17 cellular contexts compared by ENCODE assay signal in genomic region chr10:123236122-123236521, GRCh38.
A peak's percentile ranks its signal among the peaks of the same experiment; 100 is the strongest.
DNase-seq lines count a peak whose midpoint lies in the region; ATAC-seq and TF ChIP-seq lines count a peak whose summit lies in the region.
"Had no signal": no experiment of that assay in that cellular context is flagged by ENCODE, and none has a peak within 500 bp of the region (broad histone marks: within the 10 kb centered on the region; RNA-seq: fewer than 3 reads in every experiment).

No MANE protein-coding gene starts in this region.

- H3K4me1 ChIP-seq in DND-41 (ENCODE audit: insufficient read depth, low read length) (peaks cover 7% of the 10 kb centered on the region), vagina (no peaks in the 10 kb centered on the region)

- no peak for DNase-seq in DND-41
- peak; percentile 79 for DNase-seq in NCI-H82 (lab: John Stamatoyannopoulos, UW)
- peak; percentile 13 for DNase-seq in fibroblast of pulmonary artery (ENCODE audit: low read depth)
- no peak for DNase-seq in vagina (ENCODE audit: extremely low spot score in 2 of 2)
- DNase-seq in activated CD8-positive, alpha-beta memory T cell treated with anti-CD3 and anti-CD28 coated beads, Interleukin-2, amount 10 ng/mL, durations not matched to agents 7 days and 5 days = no peak
- no peak for DNase-seq in middle frontal gyrus (ENCODE audit: extremely low spot score, low spot score)
- DNase-seq: activated CD4-positive, alpha-beta T cell treated with anti-CD3 and anti-CD28 coated beads, Interleukin-2, amount 50 U/mL, for 4 hours; amniotic stem cell; CD8-positive, alpha-beta memory T cell; HFFc6; NCI-H1048; small intestine; stimulated activated naive CD8-positive, alpha-beta T cell treated with anti-CD3 and anti-CD28 coated beads, Interleukin-15, amount 100 ng/mL, for 72 hours; T-helper 2 cell had no signal

- CTCF ChIA-PET in activated CD8-positive, alpha-beta memory T cell treated with anti-CD3 and anti-CD28 coated beads, Interleukin-2, amount 10 ng/mL, durations not matched to agents 7 days and 5 days (lab: Charles Lee) = no interaction called here

- H3K4me2 ChIP-seq in DND-41 (ENCODE audit: insufficient read depth, low read length) = no peak overlapping the region

- no peak overlapping the region for H3K9ac ChIP-seq in DND-41 (ENCODE audit: low read depth, low read length)

- H3K27ac ChIP-seq in DND-41 (ENCODE audit: low read length) = no peak overlapping the region
- H3K27ac ChIP-seq in vagina = no peak overlapping the region

- no peaks in the 10 kb centered on the region for H4K20me1 ChIP-seq in DND-41 (ENCODE audit: insufficient read depth, low read length)

- intact Hi-C loops in vagina (cut with DNase I) = no loop called here

- peaks cover 23% of the 10 kb centered on the region for H3K36me3 Mint-ChIP-seq in activated CD8-positive, alpha-beta memory T cell treated with anti-CD3 and anti-CD28 coated beads, Interleukin-2, amount 10 ng/mL, durations not matched to agents 7 days and 5 days

- ATAC-seq in DND-41 (ENCODE audit: insufficient read depth, low read depth) = no peak
- no peak for ATAC-seq in activated CD8-positive, alpha-beta memory T cell treated with anti-CD3 and anti-CD28 coated beads, Interleukin-2, amount 10 ng/mL, durations not matched to agents 7 days and 5 days
- ATAC-seq: Right ventricle myocardium inferior; stimulated activated naive CD8-positive, alpha-beta T cell treated with anti-CD3 and anti-CD28 coated beads, Interleukin-15, amount 100 ng/mL, for 72 hours had no signal

- no peaks in the 10 kb centered on the region for H3K36me3 ChIP-seq in DND-41 (ENCODE audit: insufficient read depth, low read length)
- H3K36me3 ChIP-seq in vagina = no peaks in the 10 kb centered on the region

- no peak overlapping the region for H2AFZ ChIP-seq in DND-41 (ENCODE audit: low read depth, low read length)

- H3K4me3 ChIP-seq in DND-41 (ENCODE audit: low read depth in 1 of 2, low read length in 2 of 2) (no peak overlapping the region), GM12875 (ENCODE audit: low read depth, low read length) (no peak overlapping the region), fibroblast of pulmonary artery (replicated peaks; ENCODE audit: low read depth, low read length) (no peak overlapping the region), vagina (no peak overlapping the region)

- H3K9me3 Mint-ChIP-seq in activated CD8-positive, alpha-beta memory T cell treated with anti-CD3 and anti-CD28 coated beads, Interleukin-2, amount 10 ng/mL, durations not matched to agents 7 days and 5 days (ENCODE audit: low read depth) = peaks cover 11% of the 10 kb centered on the region

- H3K27me3 ChIP-seq in DND-41 (ENCODE audit: insufficient read depth, low read length, poor library complexity) (no peaks in the 10 kb centered on the region), vagina (no peaks in the 10 kb centered on the region)

- TF ChIP-seq POLR2A in vagina (IDR thresholded peaks at IDR 0.05) = no peak

- no peak overlapping the region for H3K4me3 Mint-ChIP-seq in activated CD8-positive, alpha-beta memory T cell treated with anti-CD3 and anti-CD28 coated beads, Interleukin-2, amount 10 ng/mL, durations not matched to agents 7 days and 5 days
- H3K4me3 Mint-ChIP-seq: CD8-positive, alpha-beta memory T cell; HFFc6; stimulated activated naive CD8-positive, alpha-beta T cell treated with anti-CD3 and anti-CD28 coated beads, Interleukin-15, amount 100 ng/mL, for 72 hours had no signal

- H3K79me2 ChIP-seq in DND-41 (ENCODE audit: insufficient read depth, low read length) = no peaks in the 10 kb centered on the region

- peaks cover 4% of the 10 kb centered on the region for H3K4me1 Mint-ChIP-seq in activated CD8-positive, alpha-beta memory T cell treated with anti-CD3 and anti-CD28 coated beads, Interleukin-2, amount 10 ng/mL, durations not matched to agents 7 days and 5 days

- H3K9me3 ChIP-seq in DND-41 (ENCODE audit: insufficient read depth, low read length, severe bottlenecking) = peaks cover 10% of the 10 kb centered on the region
- peaks cover 6% of the 10 kb centered on the region for H3K9me3 ChIP-seq in vagina

- H3K27me3 Mint-ChIP-seq in activated CD8-positive, alpha-beta memory T cell treated with anti-CD3 and anti-CD28 coated beads, Interleukin-2, amount 10 ng/mL, durations not matched to agents 7 days and 5 days = no peaks in the 10 kb centered on the region
- H3K27me3 Mint-ChIP-seq: stimulated activated naive CD8-positive, alpha-beta T cell treated with anti-CD3 and anti-CD28 coated beads, Interleukin-15, amount 100 ng/mL, for 72 hours had no signal

- TF ChIP-seq CTCF in DND-41 (IDR thresholded peaks at IDR 0.05; ENCODE audit: borderline replicate concordance, extremely low read depth, low read length, poor library complexity, severe bottlenecking) (peak; percentile 34), GM12875 (IDR thresholded peaks at IDR 0.05; ENCODE audit: borderline replicate concordance, insufficient read depth, low read depth, low read length) (peak; percentile 40; the same call in 1 of the 2 replicates), fibroblast of pulmonary artery (IDR thresholded peaks at IDR 0.05; ENCODE audit: low read length, missing control alignments) (no peak), vagina (IDR thresholded peaks at IDR 0.05) (no peak)

- no peak overlapping the region for H3K27ac Mint-ChIP-seq in activated CD8-positive, alpha-beta memory T cell treated with anti-CD3 and anti-CD28 coated beads, Interleukin-2, amount 10 ng/mL, durations not matched to agents 7 days and 5 days
- H3K27ac Mint-ChIP-seq: activated T-helper 2 cell treated with anti-CD3 and anti-CD28 coated beads, Interferon-gamma antibody, Interleukin-2, Interleukin-4, amounts not matched to agents 10 μg/mL and 5 μg/mL and 100 μg/mL, durations not matched to agents 14 hours and 24 hours and 36 hours; HFFc6; stimulated activated naive CD8-positive, alpha-beta T cell treated with anti-CD3 and anti-CD28 coated beads, Interleukin-15, amount 100 ng/mL, for 72 hours had no signal

Comparison
In these comparisons a context has a peak if more than half of its experiments do, and no peak if none do; other contexts are left out.
1. DNase-seq: peak in NCI-H82 (single experiment) and fibroblast of pulmonary artery (single experiment); none in DND-41 (single experiment), vagina (0 of 2), activated CD8-positive, alpha-beta memory T cell treated with anti-CD3 and anti-CD28 coated beads, Interleukin-2, amount 10 ng/mL, durations not matched to agents 7 days and 5 days (single experiment) and middle frontal gyrus (single experiment).
2. CTCF ChIP-seq: peak in DND-41 (single experiment) and GM12875 (single experiment); none in fibroblast of pulmonary artery (single experiment) and vagina (0 of 3).